Comparison of ENCODE assay signal across 8 cellular contexts in the genomic region with DNA sequence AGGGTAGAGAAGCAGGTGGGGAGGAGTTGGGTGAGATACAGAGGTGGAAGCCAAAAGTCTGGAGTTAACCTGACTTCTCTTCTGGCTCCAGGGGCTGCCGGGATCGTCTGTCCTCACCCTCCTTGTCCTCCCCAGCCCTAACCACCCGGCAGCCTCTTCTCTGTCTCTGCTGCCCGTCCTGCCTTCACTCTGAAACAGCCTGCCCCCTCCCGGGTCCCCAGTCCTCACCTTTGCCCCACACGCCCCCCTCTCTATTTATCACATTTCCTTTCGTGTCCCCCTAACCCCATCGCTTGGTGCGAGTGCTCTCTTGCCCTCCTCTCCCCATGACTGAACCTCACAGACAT. TPM values are rescaled to one million over a fixed set of nuclear protein-coding genes. Genes with fewer than 3 reads are reported as not detected.
DNase-seq lines count a peak whose midpoint lies in the region; ATAC-seq and TF ChIP-seq lines count a peak whose summit lies in the region.

No MANE protein-coding gene starts in this region.

- intact Hi-C loops in cardiac septum (cut with DNase I) (loop anchor here (2.0 kb wide), 1 partner anchor 35 kb away; no protein-coding TSS in a partner anchor), uterus (cut with DNase I; ENCODE audit: low total_unique reads) (no loop called here)

- no peak for TF ChIP-seq POLR2A in uterus (IDR thresholded peaks at IDR 0.05)

- H3K9ac ChIP-seq in duodenal mucosa (ENCODE audit: low read depth in 1 of 2, low read length in 2 of 2) (peak overlapping the region in 1 of 2 donors; percentile 51), muscle layer of colon (ENCODE audit: low read length) (peak overlapping the region; percentile 38)

- H3K27ac ChIP-seq in right atrium auricular region (no peak overlapping the region), duodenal mucosa (ENCODE audit: low read depth, low read length) (no peak overlapping the region), muscle layer of colon (ENCODE audit: low read depth, low read length) (peak overlapping the region; percentile 68), uterus (peak overlapping the region; percentile 31 to 42)

- ATAC-seq in GM18868 (IDR thresholded peaks at IDR 0.05; ENCODE audit: unreplicated experiment), result no peak

- H3K9me3 ChIP-seq in right atrium auricular region, result no peaks in the 10 kb centered on the region
- H3K9me3 ChIP-seq in duodenal mucosa (ENCODE audit: control insufficient read depth in 1 of 2, low read length in 2 of 2), result no peaks in the 10 kb centered on the region
- H3K9me3 ChIP-seq in muscle layer of colon (ENCODE audit: low read length), result no peaks in the 10 kb centered on the region
- no peaks in the 10 kb centered on the region for H3K9me3 ChIP-seq in uterus

- H3K4me3 ChIP-seq in right atrium auricular region (peak overlapping the region in 1 of 2 donors; percentile 61), duodenal mucosa (ENCODE audit: low read depth in 1 of 2, low read length in 2 of 2) (peak overlapping the region; percentile 37 to 68), muscle layer of colon (ENCODE audit: low read depth in 1 of 2, low read length in 2 of 2) (peak overlapping the region; percentile 71 to 77), uterus (peak overlapping the region in 1 of 2 donors; percentile 41)

- DNase-seq in cardiac septum (ENCODE audit: low spot score) (peak; percentile 33), right atrium auricular region (ENCODE audit: low spot score) (no peak), uterus (no peak), superior temporal gyrus (ENCODE audit: extremely low spot score) (no peak), HCEC 1CT (no peak)

- TF ChIP-seq CTCF in right atrium auricular region (IDR thresholded peaks at IDR 0.05) (no peak), uterus (IDR thresholded peaks at IDR 0.05) (no peak)

- H3K4me1 ChIP-seq in right atrium auricular region (peaks cover 0 to 22% of the 10 kb centered on the region in 2 donors), duodenal mucosa (ENCODE audit: control insufficient read depth in 1 of 2, insufficient read depth in 2 of 2, low read length in 2 of 2) (peaks cover 15 to 21% of the 10 kb centered on the region in 2 donors), muscle layer of colon (ENCODE audit: insufficient read depth, low read length) (peaks cover 18% of the 10 kb centered on the region), uterus (no peaks in the 10 kb centered on the region)

- H3K27me3 ChIP-seq in right atrium auricular region, result no peaks in the 10 kb centered on the region
- H3K27me3 ChIP-seq in duodenal mucosa (ENCODE audit: control insufficient read depth in 1 of 2, insufficient read depth in 2 of 2, low read length in 2 of 2), result peaks cover 11 to 28% of the 10 kb centered on the region in 2 donors
- no peaks in the 10 kb centered on the region for H3K27me3 ChIP-seq in muscle layer of colon (ENCODE audit: control insufficient read depth in 1 of 2, insufficient read depth in 2 of 2, low read length in 2 of 2)
- H3K27me3 ChIP-seq in uterus, result no peaks in the 10 kb centered on the region

- H3K36me3 ChIP-seq in right atrium auricular region (peaks cover 14% of the 10 kb centered on the region), duodenal mucosa (ENCODE audit: control insufficient read depth in 1 of 2, insufficient read depth in 2 of 2, low read length in 2 of 2) (peaks cover 5 to 11% of the 10 kb centered on the region in 2 donors), muscle layer of colon (ENCODE audit: insufficient read depth, low read length) (peaks cover 29% of the 10 kb centered on the region), uterus (no peaks in the 10 kb centered on the region)

RNA-seq across cellular contexts. Expression of gene RING1, which starts 5.7 kb away (rescaled TPM):
- 24.5 TPM for total RNA-seq in cardiac septum
- 10 to 100 TPM in 1 of 2 donors, 1 to 10 TPM in 1; 7.5 to 13.9 TPM for total RNA-seq in right atrium auricular region
- 10 to 100 TPM in 3 of 4 donors, 1 to 10 TPM in 1; 1.8 to 66.9 (median 30.1) TPM for total RNA-seq in uterus

RNA-seq across cellular contexts. Expression of gene HSD17B8, which starts 9.5 kb away (rescaled TPM):
- total RNA-seq in cardiac septum (9.9 TPM), right atrium auricular region (10 to 100 TPM; 10.3 to 31.4 TPM), uterus (10 to 100 TPM in 1 of 4 donors, 1 to 10 TPM in 2, not detected in 1; 2.6 to 11.3 (median 5.8) TPM)

RNA-seq across cellular contexts. Expression of gene SLC39A7, which starts 13.3 kb away (rescaled TPM):
- total RNA-seq in cardiac septum (62.4 TPM), right atrium auricular region (10 to 100 TPM; 67.0 to 70.0 TPM), uterus (10 to 100 TPM; 53.8 to 87.8 (median 57.5) TPM)

RNA-seq across cellular contexts. Expression of gene RXRB, which starts 13.5 kb away (rescaled TPM):
- total RNA-seq in cardiac septum (33.5 TPM), right atrium auricular region (10 to 100 TPM; 17.1 to 17.4 TPM), uterus (10 to 100 TPM; 28.6 to 71.0 (median 34.0) TPM)

RNA-seq across cellular contexts. Expression of gene COL11A2, which starts 21.7 kb away (rescaled TPM):
- total RNA-seq in cardiac septum (1.7 TPM), right atrium auricular region (1 to 10 TPM in 1 of 2 donors, under 1 TPM in 1; 0.63 to 1.5 TPM), uterus (1 to 10 TPM in 2 of 4 donors, under 1 TPM in 2; under 0.01 to 2.6 (median 1.0) TPM)

Comparison
In these comparisons a context has a peak if more than half of its experiments do, and no peak if none do; other contexts are left out.
1. H3K27ac ChIP-seq: peak in muscle layer of colon (single experiment) and uterus (2 of 2); none in right atrium auricular region (0 of 2) and duodenal mucosa (single experiment).